11 cellular contexts compared by ENCODE assay signal in genomic region chrX:133543654-133544053, GRCh38.
"Had no signal": no experiment of that assay in that cellular context is flagged by ENCODE, and none has a peak within 500 bp of the region (broad histone marks: within the 10 kb centered on the region; RNA-seq: fewer than 3 reads in every experiment).

No MANE protein-coding gene starts in this region.

- H3K4me3 ChIP-seq: esophagus squamous epithelium, left lung, tibial artery had no signal

- H3K36me3 Mint-ChIP-seq: activated naive CD4-positive, alpha-beta T cell treated with anti-CD3 and anti-CD28 coated beads, Interleukin-2, amount 10 ng/mL, durations not matched to agents 7 days and 5 days had no signal

- H3K9me3 ChIP-seq: esophagus squamous epithelium, left lung, tibial artery had no signal

- H3K9me3 Mint-ChIP-seq: activated naive CD4-positive, alpha-beta T cell treated with anti-CD3 and anti-CD28 coated beads, Interleukin-2, amount 10 ng/mL, durations not matched to agents 7 days and 5 days; activated T-helper 2 cell treated with anti-CD3 and anti-CD28 coated beads, Interferon-gamma antibody, Interleukin-2, Interleukin-4, amounts not matched to agents 10 μg/mL and 5 μg/mL and 100 μg/mL, durations not matched to agents 14 hours and 24 hours and 36 hours; effector memory CD8-positive, alpha-beta T cell; T-helper 2 cell treated with Interferon-gamma antibody and Interleukin-4, amounts not matched to agents 5 μg/mL and 100 μg/mL, for 36 hours had no signal

- H3K27me3 ChIP-seq: esophagus squamous epithelium, left lung, tibial artery had no signal

- H3K4me1 ChIP-seq: esophagus squamous epithelium, left lung had no signal

- H3K36me3 ChIP-seq: esophagus squamous epithelium, left lung, tibial artery had no signal

- H3K4me1 Mint-ChIP-seq: activated naive CD4-positive, alpha-beta T cell treated with anti-CD3 and anti-CD28 coated beads, Interleukin-2, amount 10 ng/mL, durations not matched to agents 7 days and 5 days; central memory CD8-positive, alpha-beta T cell had no signal

- H3K27me3 Mint-ChIP-seq: activated naive CD4-positive, alpha-beta T cell treated with anti-CD3 and anti-CD28 coated beads, Interleukin-2, amount 10 ng/mL, durations not matched to agents 7 days and 5 days; central memory CD8-positive, alpha-beta T cell; effector memory CD8-positive, alpha-beta T cell had no signal

- H3K27ac ChIP-seq: esophagus squamous epithelium, tibial artery had no signal

- DNase-seq: activated CD4-positive, alpha-beta T cell treated with anti-CD3 and anti-CD28 coated beads, Interleukin-2, amount 50 U/mL, for 1 hour; activated naive CD4-positive, alpha-beta T cell treated with anti-CD3 and anti-CD28 coated beads, Interleukin-2, amount 10 ng/mL, durations not matched to agents 7 days and 5 days; activated T-cell treated with anti-CD3 and anti-CD28 coated beads for 4 hours; cortex of kidney; effector memory CD8-positive, alpha-beta T cell; esophagus squamous epithelium; left lung; tibial artery had no signal

- H3K27ac Mint-ChIP-seq: activated naive CD4-positive, alpha-beta T cell treated with anti-CD3 and anti-CD28 coated beads, Interleukin-2, amount 10 ng/mL, durations not matched to agents 7 days and 5 days; activated T-helper 2 cell treated with anti-CD3 and anti-CD28 coated beads, Interferon-gamma antibody, Interleukin-2, Interleukin-4, amounts not matched to agents 10 μg/mL and 5 μg/mL and 100 μg/mL, durations not matched to agents 14 hours and 24 hours and 36 hours; effector memory CD8-positive, alpha-beta T cell; T-helper 2 cell treated with Interferon-gamma antibody and Interleukin-4, amounts not matched to agents 5 μg/mL and 100 μg/mL, for 36 hours had no signal

- H3K4me3 Mint-ChIP-seq: activated naive CD4-positive, alpha-beta T cell treated with anti-CD3 and anti-CD28 coated beads, Interleukin-2, amount 10 ng/mL, durations not matched to agents 7 days and 5 days; central memory CD8-positive, alpha-beta T cell; effector memory CD8-positive, alpha-beta T cell; T-helper 2 cell treated with Interferon-gamma antibody and Interleukin-4, amounts not matched to agents 5 μg/mL and 100 μg/mL, for 36 hours had no signal
